In the genomic region with DNA sequence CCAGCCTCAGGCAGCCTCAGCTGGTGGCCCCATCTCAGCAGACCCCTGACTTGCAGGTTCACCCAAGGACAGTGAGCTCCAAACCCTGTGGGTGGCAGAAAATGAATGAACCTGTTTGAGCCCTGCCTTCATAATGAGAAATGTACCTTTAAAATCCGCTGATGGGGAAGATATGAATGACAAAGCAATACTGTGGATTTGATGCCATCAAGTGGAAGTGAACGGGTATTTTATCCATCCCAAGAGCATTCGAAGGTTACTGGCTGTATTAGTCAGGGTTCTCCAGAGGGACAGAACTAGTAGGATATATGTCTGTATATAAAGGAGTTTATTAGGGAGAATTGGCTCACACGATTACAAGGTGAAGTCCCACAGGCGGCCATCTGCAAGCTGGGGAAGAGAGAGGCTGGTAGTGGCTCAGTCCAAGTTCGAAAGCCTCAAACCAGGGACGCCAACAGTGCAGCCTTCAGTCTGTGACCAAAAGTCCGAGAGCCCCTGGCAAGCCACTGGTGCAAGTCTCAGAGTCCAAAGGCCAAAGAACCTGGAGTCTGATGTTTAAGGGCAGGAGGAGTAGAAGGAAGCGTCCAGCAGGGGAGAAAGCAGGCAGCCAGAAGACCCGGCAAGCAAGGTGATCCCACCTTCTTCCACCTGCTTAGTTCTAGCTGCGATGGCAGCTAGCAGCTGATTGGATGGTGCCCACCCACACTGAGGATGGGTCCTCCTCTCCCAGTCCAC, we compare ENCODE assay signal across 10 cellular contexts. TPM values are rescaled to one million over a fixed set of nuclear protein-coding genes. Genes with fewer than 3 reads are reported as not detected.
A peak's percentile ranks its signal among the peaks of the same experiment; 100 is the strongest.
DNase-seq lines count a peak whose midpoint lies in the region; ATAC-seq and TF ChIP-seq lines count a peak whose summit lies in the region.
"Had no signal": no experiment of that assay in that cellular context is flagged by ENCODE, and none has a peak within 500 bp of the region (broad histone marks: within the 10 kb centered on the region; RNA-seq: fewer than 3 reads in every experiment).

No MANE protein-coding gene starts in this region.

- in situ Hi-C loops in KBM-7 (cut with MboI; ENCODE audit: low pct_unique_long_range_greater_than_20kb, low sequenced_read_pairs) = no loop called here

- no peaks in the 10 kb centered on the region for H3K9me3 ChIP-seq in lower lobe of right lung

- intact Hi-C loops in lower lobe of right lung (cut with DNase I) = no loop called here

- H3K4me3 ChIP-seq in lower lobe of right lung = no peak overlapping the region

- H3K27ac ChIP-seq in lower lobe of right lung = no peak overlapping the region

- no peak for TF ChIP-seq CTCF in lower lobe of right lung (IDR thresholded peaks at IDR 0.05)

- DNase-seq in NK-92 treated with Interleukin-12 subunit alpha and Interleukin-12 subunit beta, amount 100 ng/mL, for 24 hours (lab: John Stamatoyannopoulos, UW) = peak; percentile 38
- DNase-seq in NK-92 (lab: John Stamatoyannopoulos, UW; ENCODE audit: unreplicated experiment) (no peak), LHCN-M2 (ENCODE audit: low read depth) (peak; percentile 45), amniotic epithelial cell (ENCODE audit: low read depth) (peak; percentile 24), myocyte (ENCODE audit: low read depth) (peak; percentile 61), KBM-7 (no peak), lower lobe of right lung (no peak)
- no peak for DNase-seq in effector CD8-positive, alpha-beta T cell (lab: John Stamatoyannopoulos, UW)
- DNase-seq: foreskin fibroblast had no signal

- no peak for ATAC-seq in lower lobe of right lung
- ATAC-seq: activated CD4-positive, CD25-positive, alpha-beta regulatory T cell treated with anti-CD3 and anti-CD28 coated beads, Interleukin-2, amount 50 U/mL, for 24 hours had no signal

- H3K27me3 ChIP-seq in lower lobe of right lung (ENCODE audit: low read depth) = no peaks in the 10 kb centered on the region

- peaks cover 41% of the 10 kb centered on the region for H3K4me1 ChIP-seq in lower lobe of right lung

- H3K36me3 ChIP-seq in lower lobe of right lung = no peaks in the 10 kb centered on the region

RNA-seq across cellular contexts. Expression of a gene that starts 32.1 kb away (rescaled TPM):
- total RNA-seq in LHCN-M2 (2014; rRNA removed) = 0.38 and 0.75 TPM in 2 replicates
- 0.19 TPM for polyA plus RNA-seq in LHCN-M2 (2012)
- 1.0 and 1.7 TPM in 2 replicates for total RNA-seq in myocyte
- 1.1 TPM for polyA plus RNA-seq in myocyte (2012)
- 15.4 TPM for total RNA-seq in lower lobe of right lung

Comparison
In these comparisons a context has a peak if more than half of its experiments do, and no peak if none do; other contexts are left out.
1. DNase-seq: peak in NK-92 treated with Interleukin-12 subunit alpha and Interleukin-12 subunit beta, amount 100 ng/mL, for 24 hours (single experiment), LHCN-M2 (single experiment), amniotic epithelial cell (single experiment) and myocyte (single experiment); none in NK-92 (single experiment), KBM-7 (single experiment), effector CD8-positive, alpha-beta T cell (single experiment) and lower lobe of right lung (single experiment).